In the genomic region with DNA sequence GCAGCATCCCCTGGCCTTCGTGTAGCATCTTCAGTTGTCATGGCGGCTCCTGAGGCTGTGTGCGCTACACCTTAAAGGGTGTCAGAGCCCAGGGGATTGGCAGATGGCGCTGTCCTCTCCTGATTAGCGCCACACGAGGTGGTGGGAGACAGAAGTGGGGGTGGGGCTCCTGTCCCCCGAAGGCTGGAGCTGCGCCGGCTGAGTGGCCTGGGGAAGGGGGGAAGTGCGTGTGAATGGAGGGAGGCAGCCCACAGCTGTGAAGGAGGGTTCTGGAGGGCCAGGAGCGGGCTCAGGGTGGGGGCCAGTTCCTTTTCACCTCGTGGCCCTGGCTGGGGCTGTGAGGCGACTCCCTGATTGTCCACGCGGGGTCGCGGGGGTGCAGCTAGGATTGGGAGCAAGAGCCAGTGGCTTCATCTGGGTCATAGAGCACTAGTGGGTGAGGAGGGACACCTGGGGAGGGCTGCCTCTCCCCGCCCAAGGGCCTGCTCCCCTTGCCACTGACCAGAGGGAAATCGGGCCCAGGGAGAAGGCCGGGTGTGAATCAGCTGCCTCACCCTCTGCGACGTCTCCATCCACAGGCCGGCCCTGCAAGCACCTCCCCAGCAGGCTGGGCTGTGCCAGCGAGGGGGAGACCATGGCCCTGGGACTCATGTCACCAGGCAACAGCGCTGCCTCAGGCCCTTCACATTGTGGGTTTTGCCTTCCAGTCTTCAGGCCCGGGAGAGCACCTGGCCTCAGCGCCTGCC, we compare ENCODE assay signal across 1 cellular context.
TF ChIP-seq lines count a peak whose summit lies in the region.

No MANE protein-coding gene starts in this region.

TF ChIP-seq in K562, 482 proteins besides CTCF, POLR2A, EP300 and RAD21 (continued from another document and continues in another):
- TF ChIP-seq, protein P1, sequence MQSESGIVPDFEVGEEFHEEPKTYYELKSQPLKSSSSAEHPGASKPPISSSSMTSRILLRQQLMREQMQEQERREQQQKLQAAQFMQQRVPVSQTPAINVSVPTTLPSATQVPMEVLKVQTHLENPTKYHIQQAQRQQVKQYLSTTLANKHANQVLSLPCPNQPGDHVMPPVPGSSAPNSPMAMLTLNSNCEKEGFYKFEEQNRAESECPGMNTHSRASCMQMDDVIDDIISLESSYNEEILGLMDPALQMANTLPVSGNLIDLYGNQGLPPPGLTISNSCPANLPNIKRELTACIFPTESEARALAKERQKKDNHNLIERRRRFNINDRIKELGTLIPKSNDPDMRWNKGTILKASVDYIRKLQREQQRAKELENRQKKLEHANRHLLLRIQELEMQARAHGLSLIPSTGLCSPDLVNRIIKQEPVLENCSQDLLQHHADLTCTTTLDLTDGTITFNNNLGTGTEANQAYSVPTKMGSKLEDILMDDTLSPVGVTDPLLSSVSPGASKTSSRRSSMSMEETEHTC (IDR thresholded peaks at IDR 0.05) = no peak
- no peak for TF ChIP-seq MTA2 (IDR thresholded peaks at IDR 0.05; ENCODE audit: low read depth)
- no peak for TF ChIP-seq MCM7 (IDR thresholded peaks at IDR 0.05)
- TF ChIP-seq, protein P2, sequence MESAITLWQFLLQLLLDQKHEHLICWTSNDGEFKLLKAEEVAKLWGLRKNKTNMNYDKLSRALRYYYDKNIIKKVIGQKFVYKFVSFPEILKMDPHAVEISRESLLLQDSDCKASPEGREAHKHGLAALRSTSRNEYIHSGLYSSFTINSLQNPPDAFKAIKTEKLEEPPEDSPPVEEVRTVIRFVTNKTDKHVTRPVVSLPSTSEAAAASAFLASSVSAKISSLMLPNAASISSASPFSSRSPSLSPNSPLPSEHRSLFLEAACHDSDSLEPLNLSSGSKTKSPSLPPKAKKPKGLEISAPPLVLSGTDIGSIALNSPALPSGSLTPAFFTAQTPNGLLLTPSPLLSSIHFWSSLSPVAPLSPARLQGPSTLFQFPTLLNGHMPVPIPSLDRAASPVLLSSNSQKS (CRISPR knock-in tag; IDR thresholded peaks at IDR 0.05) = no peak
- TF ChIP-seq PHB2 (IDR thresholded peaks at IDR 0.05; ENCODE audit: low read depth) = no peak
- TF ChIP-seq JUNB (CRISPR knock-in tag; conservative IDR thresholded peaks at IDR 0.05) = no peak
- TF ChIP-seq KLF6 (CRISPR knock-in tag; IDR thresholded peaks at IDR 0.05; ENCODE audit: borderline replicate concordance) = no peak
- TF ChIP-seq COPS2 (conservative IDR thresholded peaks at IDR 0.05) = no peak
- TF ChIP-seq, protein P3, sequence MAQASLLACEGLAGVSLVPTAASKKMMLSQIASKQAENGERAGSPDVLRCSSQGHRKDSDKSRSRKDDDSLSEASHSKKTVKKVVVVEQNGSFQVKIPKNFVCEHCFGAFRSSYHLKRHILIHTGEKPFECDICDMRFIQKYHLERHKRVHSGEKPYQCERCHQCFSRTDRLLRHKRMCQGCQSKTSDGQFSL (CRISPR knock-in tag; IDR thresholded peaks at IDR 0.05) = 0 out of 2 replicates have a peak, but pooled peaks have one; percentile 30
- TF ChIP-seq, protein P3 (tag; IDR thresholded peaks at IDR 0.05) = no peak
- 0 out of 2 replicates have a peak, but pooled peaks have one; percentile 31 for TF ChIP-seq SMC3 (conservative IDR thresholded peaks at IDR 0.05; ENCODE audit: insufficient read depth, low read depth, low read length)
- no peak for TF ChIP-seq FOXM1 (IDR thresholded peaks at IDR 0.05; ENCODE audit: low read depth)
- 0 out of 2 replicates have a peak, but pooled peaks have one; percentile 14 for TF ChIP-seq FOXM1 (CRISPR knock-in tag; IDR thresholded peaks at IDR 0.05; ENCODE audit: low read depth)
- TF ChIP-seq TOE1 (IDR thresholded peaks at IDR 0.05; ENCODE audit: borderline replicate concordance) = 0 out of 2 replicates have a peak, but pooled peaks have one; percentile 51
- no peak for TF ChIP-seq TOE1 (CRISPR knock-in tag; IDR thresholded peaks at IDR 0.05; ENCODE audit: borderline replicate concordance, low read depth)
- TF ChIP-seq ZNF408 (CRISPR knock-in tag; IDR thresholded peaks at IDR 0.05; ENCODE audit: low read depth) = no peak
- TF ChIP-seq, protein P4, sequence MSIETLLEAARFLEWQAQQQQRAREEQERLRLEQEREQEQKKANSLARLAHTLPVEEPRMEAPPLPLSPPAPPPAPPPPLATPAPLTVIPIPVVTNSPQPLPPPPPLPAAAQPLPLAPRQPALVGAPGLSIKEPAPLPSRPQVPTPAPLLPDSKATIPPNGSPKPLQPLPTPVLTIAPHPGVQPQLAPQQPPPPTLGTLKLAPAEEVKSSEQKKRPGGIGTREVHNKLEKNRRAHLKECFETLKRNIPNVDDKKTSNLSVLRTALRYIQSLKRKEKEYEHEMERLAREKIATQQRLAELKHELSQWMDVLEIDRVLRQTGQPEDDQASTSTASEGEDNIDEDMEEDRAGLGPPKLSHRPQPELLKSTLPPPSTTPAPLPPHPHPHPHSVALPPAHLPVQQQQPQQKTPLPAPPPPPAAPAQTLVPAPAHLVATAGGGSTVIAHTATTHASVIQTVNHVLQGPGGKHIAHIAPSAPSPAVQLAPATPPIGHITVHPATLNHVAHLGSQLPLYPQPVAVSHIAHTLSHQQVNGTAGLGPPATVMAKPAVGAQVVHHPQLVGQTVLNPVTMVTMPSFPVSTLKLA (conservative IDR thresholded peaks at IDR 0.05) = peak; percentile 69 to 79
- TF ChIP-seq GABPB2 (CRISPR knock-in tag; conservative IDR thresholded peaks at IDR 0.05) = no peak
- TF ChIP-seq ZNF121 (CRISPR knock-in tag; conservative IDR thresholded peaks at IDR 0.05) = no peak
- TF ChIP-seq, protein P5, sequence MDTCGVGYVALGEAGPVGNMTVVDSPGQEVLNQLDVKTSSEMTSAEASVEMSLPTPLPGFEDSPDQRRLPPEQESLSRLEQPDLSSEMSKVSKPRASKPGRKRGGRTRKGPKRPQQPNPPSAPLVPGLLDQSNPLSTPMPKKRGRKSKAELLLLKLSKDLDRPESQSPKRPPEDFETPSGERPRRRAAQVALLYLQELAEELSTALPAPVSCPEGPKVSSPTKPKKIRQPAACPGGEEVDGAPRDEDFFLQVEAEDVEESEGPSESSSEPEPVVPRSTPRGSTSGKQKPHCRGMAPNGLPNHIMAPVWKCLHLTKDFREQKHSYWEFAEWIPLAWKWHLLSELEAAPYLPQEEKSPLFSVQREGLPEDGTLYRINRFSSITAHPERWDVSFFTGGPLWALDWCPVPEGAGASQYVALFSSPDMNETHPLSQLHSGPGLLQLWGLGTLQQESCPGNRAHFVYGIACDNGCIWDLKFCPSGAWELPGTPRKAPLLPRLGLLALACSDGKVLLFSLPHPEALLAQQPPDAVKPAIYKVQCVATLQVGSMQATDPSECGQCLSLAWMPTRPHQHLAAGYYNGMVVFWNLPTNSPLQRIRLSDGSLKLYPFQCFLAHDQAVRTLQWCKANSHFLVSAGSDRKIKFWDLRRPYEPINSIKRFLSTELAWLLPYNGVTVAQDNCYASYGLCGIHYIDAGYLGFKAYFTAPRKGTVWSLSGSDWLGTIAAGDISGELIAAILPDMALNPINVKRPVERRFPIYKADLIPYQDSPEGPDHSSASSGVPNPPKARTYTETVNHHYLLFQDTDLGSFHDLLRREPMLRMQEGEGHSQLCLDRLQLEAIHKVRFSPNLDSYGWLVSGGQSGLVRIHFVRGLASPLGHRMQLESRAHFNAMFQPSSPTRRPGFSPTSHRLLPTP (IDR thresholded peaks at IDR 0.05; ENCODE audit: borderline replicate concordance, extremely low read depth, insufficient read length) = no peak
- TF ChIP-seq, protein P6, sequence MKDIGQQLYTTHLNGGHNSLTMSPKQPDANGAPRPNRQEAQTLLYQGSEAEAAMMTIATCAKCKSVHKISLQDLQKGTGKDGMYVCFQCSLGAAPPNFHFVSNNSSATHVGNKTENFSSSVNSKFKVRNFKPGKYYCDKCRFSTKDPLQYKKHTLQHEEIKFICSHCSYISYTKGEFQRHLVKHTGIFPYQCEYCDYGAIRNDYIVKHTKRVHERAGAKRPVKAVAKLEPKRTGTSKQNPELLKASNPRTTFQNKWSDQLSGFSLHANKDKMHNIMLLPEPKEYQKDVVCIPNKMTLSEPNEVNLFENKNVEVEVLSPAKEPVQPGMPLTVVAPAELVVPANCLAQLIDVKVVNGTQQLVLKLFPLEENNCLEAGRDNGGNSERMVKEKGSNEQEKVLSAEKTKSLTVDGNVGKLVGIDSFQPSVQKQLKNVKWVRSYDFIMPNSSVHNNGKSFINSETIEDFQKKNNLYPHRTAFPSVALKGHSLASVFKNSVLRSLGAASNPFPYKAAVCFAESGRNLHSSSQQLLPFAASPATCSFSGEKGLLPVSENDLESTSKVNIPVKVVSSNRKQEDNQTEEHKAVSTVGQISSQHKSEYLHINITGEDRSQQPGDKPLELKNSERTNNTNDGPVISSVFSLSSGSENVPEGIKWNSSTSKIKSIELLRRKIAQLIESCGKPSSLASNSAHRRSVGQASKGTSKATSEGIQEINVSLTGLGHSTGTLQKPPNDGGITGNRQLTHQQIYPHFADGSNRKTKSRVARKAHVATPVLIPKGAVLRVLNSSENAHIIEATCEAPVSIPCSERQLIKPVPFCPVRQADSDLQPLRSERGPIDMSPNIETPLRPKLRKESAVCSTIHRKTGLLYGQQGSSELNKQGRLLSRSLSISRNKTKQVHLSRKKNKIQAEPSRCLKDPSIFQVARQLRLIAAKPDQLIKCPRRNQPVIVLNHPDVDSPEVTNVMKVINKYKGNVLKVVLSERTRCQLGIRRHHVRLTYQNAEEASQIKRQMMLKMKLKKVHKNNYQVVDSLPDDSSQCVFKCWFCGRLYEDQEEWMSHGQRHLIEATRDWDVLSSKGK (CRISPR knock-in tag; IDR thresholded peaks at IDR 0.05) = no peak
- TF ChIP-seq ZEB2 (IDR thresholded peaks at IDR 0.05) = no peak
- TF ChIP-seq LEF1 (IDR thresholded peaks at IDR 0.05) = 0 out of 2 replicates have a peak, but pooled peaks have one; percentile 12
- TF ChIP-seq HDGF (IDR thresholded peaks at IDR 0.05) = no peak
- no peak for TF ChIP-seq CBFA2T3 (IDR thresholded peaks at IDR 0.05)
- TF ChIP-seq NFE2 (IDR thresholded peaks at IDR 0.05; ENCODE audit: low read depth) = no peak
- TF ChIP-seq ZNF785 (CRISPR knock-in tag; IDR thresholded peaks at IDR 0.05) = no peak
- TF ChIP-seq KLF10 (CRISPR knock-in tag; IDR thresholded peaks at IDR 0.05) = no peak
- peak; percentile 38 for TF ChIP-seq PCBP1 (IDR thresholded peaks at IDR 0.05; ENCODE audit: low read depth, low read length, poor library complexity, severe bottlenecking)
- TF ChIP-seq, protein P7, sequence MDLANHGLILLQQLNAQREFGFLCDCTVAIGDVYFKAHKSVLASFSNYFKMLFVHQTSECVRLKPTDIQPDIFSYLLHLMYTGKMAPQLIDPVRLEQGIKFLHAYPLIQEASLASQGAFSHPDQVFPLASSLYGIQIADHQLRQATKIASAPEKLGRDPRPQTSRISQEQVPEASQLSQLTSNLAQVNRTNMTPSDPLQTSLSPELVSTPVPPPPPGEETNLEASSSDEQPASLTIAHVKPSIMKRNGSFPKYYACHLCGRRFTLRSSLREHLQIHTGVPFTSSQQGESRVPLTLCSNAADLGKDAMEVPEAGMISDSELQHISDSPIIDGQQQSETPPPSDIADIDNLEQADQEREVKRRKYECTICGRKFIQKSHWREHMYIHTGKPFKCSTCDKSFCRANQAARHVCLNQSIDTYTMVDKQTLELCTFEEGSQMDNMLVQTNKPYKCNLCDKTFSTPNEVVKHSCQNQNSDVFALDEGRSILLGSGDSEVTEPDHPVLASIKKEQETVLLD (IDR thresholded peaks at IDR 0.05) = peak; percentile 71
- no peak for TF ChIP-seq PURB (CRISPR knock-in tag; IDR thresholded peaks at IDR 0.05; ENCODE audit: low read depth)
- no peak for TF ChIP-seq RBM15 (IDR thresholded peaks at IDR 0.05; ENCODE audit: insufficient read depth, low read length)
- no peak for TF ChIP-seq SRSF3 (IDR thresholded peaks at IDR 0.05; ENCODE audit: insufficient read depth, low read length)
- TF ChIP-seq ZNF79 (CRISPR knock-in tag; IDR thresholded peaks at IDR 0.05; ENCODE audit: low read depth) = no peak
- TF ChIP-seq JUN (IDR thresholded peaks at IDR 0.05; ENCODE audit: borderline replicate concordance, low read depth, low read length) = no peak
- no peak for TF ChIP-seq JUN (CRISPR knock-in tag; IDR thresholded peaks at IDR 0.05; ENCODE audit: borderline replicate concordance)
- TF ChIP-seq GTF2E2 (tag; IDR thresholded peaks at IDR 0.05) = no peak
- no peak for TF ChIP-seq FOXA1 (IDR thresholded peaks at IDR 0.05; ENCODE audit: borderline replicate concordance)
- TF ChIP-seq, protein P8, sequence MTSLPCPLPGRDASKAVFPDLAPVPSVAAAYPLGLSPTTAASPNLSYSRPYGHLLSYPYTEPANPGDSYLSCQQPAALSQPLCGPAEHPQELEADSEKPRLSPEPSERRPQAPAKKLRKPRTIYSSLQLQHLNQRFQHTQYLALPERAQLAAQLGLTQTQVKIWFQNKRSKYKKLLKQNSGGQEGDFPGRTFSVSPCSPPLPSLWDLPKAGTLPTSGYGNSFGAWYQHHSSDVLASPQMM (CRISPR knock-in tag; IDR thresholded peaks at IDR 0.05) = no peak
- TF ChIP-seq, protein P9, sequence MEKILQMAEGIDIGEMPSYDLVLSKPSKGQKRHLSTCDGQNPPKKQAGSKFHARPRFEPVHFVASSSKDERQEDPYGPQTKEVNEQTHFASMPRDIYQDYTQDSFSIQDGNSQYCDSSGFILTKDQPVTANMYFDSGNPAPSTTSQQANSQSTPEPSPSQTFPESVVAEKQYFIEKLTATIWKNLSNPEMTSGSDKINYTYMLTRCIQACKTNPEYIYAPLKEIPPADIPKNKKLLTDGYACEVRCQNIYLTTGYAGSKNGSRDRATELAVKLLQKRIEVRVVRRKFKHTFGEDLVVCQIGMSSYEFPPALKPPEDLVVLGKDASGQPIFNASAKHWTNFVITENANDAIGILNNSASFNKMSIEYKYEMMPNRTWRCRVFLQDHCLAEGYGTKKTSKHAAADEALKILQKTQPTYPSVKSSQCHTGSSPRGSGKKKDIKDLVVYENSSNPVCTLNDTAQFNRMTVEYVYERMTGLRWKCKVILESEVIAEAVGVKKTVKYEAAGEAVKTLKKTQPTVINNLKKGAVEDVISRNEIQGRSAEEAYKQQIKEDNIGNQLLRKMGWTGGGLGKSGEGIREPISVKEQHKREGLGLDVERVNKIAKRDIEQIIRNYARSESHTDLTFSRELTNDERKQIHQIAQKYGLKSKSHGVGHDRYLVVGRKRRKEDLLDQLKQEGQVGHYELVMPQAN (IDR thresholded peaks at IDR 0.05; ENCODE audit: borderline replicate concordance) = peak; percentile 31; the same call in 1 of the 2 replicates
- no peak for TF ChIP-seq NONO (IDR thresholded peaks at IDR 0.05; ENCODE audit: low read depth in 2 of 2, low read length in 1 of 2)
- TF ChIP-seq, protein P10, sequence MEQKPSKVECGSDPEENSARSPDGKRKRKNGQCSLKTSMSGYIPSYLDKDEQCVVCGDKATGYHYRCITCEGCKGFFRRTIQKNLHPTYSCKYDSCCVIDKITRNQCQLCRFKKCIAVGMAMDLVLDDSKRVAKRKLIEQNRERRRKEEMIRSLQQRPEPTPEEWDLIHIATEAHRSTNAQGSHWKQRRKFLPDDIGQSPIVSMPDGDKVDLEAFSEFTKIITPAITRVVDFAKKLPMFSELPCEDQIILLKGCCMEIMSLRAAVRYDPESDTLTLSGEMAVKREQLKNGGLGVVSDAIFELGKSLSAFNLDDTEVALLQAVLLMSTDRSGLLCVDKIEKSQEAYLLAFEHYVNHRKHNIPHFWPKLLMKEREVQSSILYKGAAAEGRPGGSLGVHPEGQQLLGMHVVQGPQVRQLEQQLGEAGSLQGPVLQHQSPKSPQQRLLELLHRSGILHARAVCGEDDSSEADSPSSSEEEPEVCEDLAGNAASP (IDR thresholded peaks at IDR 0.05) = no peak
- no peak for TF ChIP-seq DNMT1 (IDR thresholded peaks at IDR 0.05)
- no peak for TF ChIP-seq ZFP36 (IDR thresholded peaks at IDR 0.05; ENCODE audit: low read depth, low read length, partially characterized antibody)
